ENCODE assay signal across 9 cellular contexts in the genomic region with DNA sequence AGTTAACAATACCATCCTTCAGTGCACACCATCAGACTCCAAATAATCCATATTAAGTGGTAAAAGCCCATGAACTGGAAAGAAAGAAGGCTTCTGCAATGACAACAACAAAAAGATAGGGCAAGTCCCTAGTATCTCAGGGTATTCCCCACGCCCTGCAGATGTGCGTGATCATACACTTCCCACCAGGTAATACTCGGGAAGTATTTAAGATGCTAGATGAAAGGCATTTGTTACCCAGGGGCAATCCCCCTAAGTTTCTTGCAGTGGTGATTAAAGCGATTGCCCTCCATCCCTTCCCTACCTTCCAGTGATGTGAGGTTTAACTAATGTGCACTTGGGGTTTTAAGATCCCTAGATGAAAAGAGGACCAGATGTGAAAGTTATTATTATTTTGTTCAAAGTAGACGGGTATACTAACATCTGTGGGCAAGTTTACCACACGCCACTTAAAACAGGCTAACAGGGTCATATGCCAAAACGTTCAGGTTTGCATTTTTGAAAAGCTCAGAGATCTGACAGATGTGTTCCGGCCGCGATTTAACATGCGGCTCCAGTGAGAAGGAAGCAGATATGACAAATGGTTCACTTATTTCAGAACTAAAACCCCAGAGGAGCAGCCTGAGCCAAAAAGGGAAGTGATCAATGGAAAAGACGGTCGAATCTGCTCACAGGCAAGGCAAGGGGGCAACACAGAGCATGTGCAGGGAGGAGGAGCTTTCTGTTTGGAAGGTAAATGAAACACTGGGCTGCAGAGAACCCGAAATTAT. TPM values are rescaled to one million over a fixed set of nuclear protein-coding genes. Genes with fewer than 3 reads are reported as not detected.
A peak's percentile ranks its signal among the peaks of the same experiment; 100 is the strongest.
DNase-seq lines count a peak whose midpoint lies in the region; ATAC-seq and TF ChIP-seq lines count a peak whose summit lies in the region.
"Had no signal": no experiment of that assay in that cellular context is flagged by ENCODE, and none has a peak within 500 bp of the region (broad histone marks: within the 10 kb centered on the region; RNA-seq: fewer than 3 reads in every experiment).

No MANE protein-coding gene starts in this region.

- peaks cover 44% of the 10 kb centered on the region for H3K36me3 Mint-ChIP-seq in activated CD4-positive, alpha-beta T cell treated with anti-CD3 and anti-CD28 coated beads for 36 hours (ENCODE audit: low read depth)
- H3K36me3 Mint-ChIP-seq in neural progenitor cell = peaks cover 42% of the 10 kb centered on the region

- CTCF ChIA-PET in activated CD4-positive, alpha-beta T cell treated with anti-CD3 and anti-CD28 coated beads for 36 hours (lab: Charles Lee) = interaction anchor here (0.6 to 2.6 kb wide), 7 partner anchors 10 to 131 kb away, joined by 3 to 8 read pairs (median 6); no protein-coding TSS in a partner anchor
- CTCF ChIA-PET in mammary epithelial cell (lab: Charles Lee; ENCODE audit: low non-redundant PET) = no interaction called here

- no peak overlapping the region for H3K4me3 ChIP-seq in lower lobe of right lung
- no peak overlapping the region for H3K4me3 ChIP-seq in mammary epithelial cell (replicated peaks in 1 of 3; ENCODE audit: insufficient read depth in 1 of 3, low read depth in 2 of 3, low read length in 3 of 3)
- H3K4me3 ChIP-seq in neural progenitor cell = no peak overlapping the region
- no peak overlapping the region for H3K4me3 ChIP-seq in colonic mucosa

- peaks cover 5% of the 10 kb centered on the region for H3K9me3 Mint-ChIP-seq in activated CD4-positive, alpha-beta T cell treated with anti-CD3 and anti-CD28 coated beads for 36 hours (ENCODE audit: low read depth)
- H3K9me3 Mint-ChIP-seq in neural progenitor cell = peaks cover 9% of the 10 kb centered on the region

- ATAC-seq in HG03175 (IDR thresholded peaks at IDR 0.05; ENCODE audit: unreplicated experiment) = peak; percentile 98
- peak; percentile 93 for ATAC-seq in activated CD4-positive, alpha-beta T cell treated with anti-CD3 and anti-CD28 coated beads for 36 hours
- ATAC-seq in lower lobe of right lung = peak; percentile 57 to 62

- in situ Hi-C loops in mammary epithelial cell (cut with MboI; ENCODE audit: low sequenced_read_pairs in 2 of 2) = no loop called here

- BruUV-seq in mammary epithelial cell (replicated peaks; lab: Mats Ljungman, UMichigan) = no TSS peak

- H3K27me3 Mint-ChIP-seq in activated CD4-positive, alpha-beta T cell treated with anti-CD3 and anti-CD28 coated beads for 36 hours = no peaks in the 10 kb centered on the region
- peaks cover 2% of the 10 kb centered on the region for H3K27me3 Mint-ChIP-seq in neural progenitor cell (ENCODE audit: insufficient read depth, low read depth)

- H3K27ac ChIP-seq in lower lobe of right lung (no peak overlapping the region), mammary epithelial cell (ENCODE audit: insufficient read depth, low read depth, low read length) (no peak overlapping the region), neural progenitor cell (no peak overlapping the region), colonic mucosa (no peak overlapping the region)
- H3K27ac ChIP-seq: 22Rv1 had no signal

- H3K36me3 ChIP-seq in lower lobe of right lung (no peaks in the 10 kb centered on the region), mammary epithelial cell (ENCODE audit: insufficient read depth, low read length) (no peaks in the 10 kb centered on the region), neural progenitor cell (no peaks in the 10 kb centered on the region), colonic mucosa (no peaks in the 10 kb centered on the region)

- H2AFZ ChIP-seq in mammary epithelial cell (ENCODE audit: low read depth, low read length) (no peak overlapping the region), neural progenitor cell (replicated peaks) (no peak overlapping the region)

- no peaks in the 10 kb centered on the region for H3K27me3 ChIP-seq in lower lobe of right lung (ENCODE audit: low read depth)
- no peaks in the 10 kb centered on the region for H3K27me3 ChIP-seq in mammary epithelial cell (ENCODE audit: insufficient read depth, low read length)
- H3K27me3 ChIP-seq in neural progenitor cell = no peaks in the 10 kb centered on the region
- no peaks in the 10 kb centered on the region for H3K27me3 ChIP-seq in colonic mucosa

- intact Hi-C loops in activated CD4-positive, alpha-beta T cell treated with anti-CD3 and anti-CD28 coated beads for 36 hours (cut with DNase I, micrococcal nuclease) = loop anchor here (1.0 to 5.0 kb wide), 10 partner anchors 10 to 233 kb away; no protein-coding TSS in a partner anchor
- intact Hi-C loops in lower lobe of right lung (cut with DNase I) = no loop called here
- intact Hi-C loops in mammary epithelial cell (cut with micrococcal nuclease) = no loop called here
- intact Hi-C loops in colonic mucosa (cut with DNase I) = no loop called here

- dilution Hi-C loops in mammary epithelial cell (cut with HindIII; ENCODE audit: low sequenced_read_pairs) = no loop called here

- H3F3A ChIP-seq in neural progenitor cell (ENCODE audit: low read depth) = no peaks in the 10 kb centered on the region

- H3K4me1 Mint-ChIP-seq in activated CD4-positive, alpha-beta T cell treated with anti-CD3 and anti-CD28 coated beads for 36 hours = peaks cover 32% of the 10 kb centered on the region
- peaks cover 5% of the 10 kb centered on the region for H3K4me1 Mint-ChIP-seq in neural progenitor cell

- H3K9ac ChIP-seq in mammary epithelial cell (ENCODE audit: insufficient read depth, low read length) = no peak overlapping the region
- no peak overlapping the region for H3K9ac ChIP-seq in neural progenitor cell
- no peak overlapping the region for H3K9ac ChIP-seq in colonic mucosa (ENCODE audit: low read depth in 2 of 2, low read length in 2 of 2)

- H3K4me3 Mint-ChIP-seq in activated CD4-positive, alpha-beta T cell treated with anti-CD3 and anti-CD28 coated beads for 36 hours = peak overlapping the region; percentile 28
- no peak overlapping the region for H3K4me3 Mint-ChIP-seq in neural progenitor cell

- H3K9me3 ChIP-seq in lower lobe of right lung (no peaks in the 10 kb centered on the region), mammary epithelial cell (replicated peaks; ENCODE audit: insufficient read depth, low read length) (no peaks in the 10 kb centered on the region), neural progenitor cell (ENCODE audit: low read depth) (no peaks in the 10 kb centered on the region), colonic mucosa (no peaks in the 10 kb centered on the region)

- no peaks in the 10 kb centered on the region for H4K20me1 ChIP-seq in mammary epithelial cell (ENCODE audit: insufficient read depth, low read length)
- H4K20me1 ChIP-seq in neural progenitor cell (ENCODE audit: low read depth) = peaks cover 5% of the 10 kb centered on the region

- peak; percentile 30 for DNase-seq in DMS 273 (lab: John Stamatoyannopoulos, UW; ENCODE audit: unreplicated experiment)
- DNase-seq in DMS 273 treated with DMSO at 0.1 percent for 48 hours (lab: John Stamatoyannopoulos, UW) = no peak
- DNase-seq in activated CD4-positive, alpha-beta T cell treated with anti-CD3 and anti-CD28 coated beads for 36 hours = peak; percentile 80
- DNase-seq in lower lobe of right lung = no peak
- no peak for DNase-seq in mammary epithelial cell
- no peak for DNase-seq in neural progenitor cell (ENCODE audit: low spot score)
- no peak for DNase-seq in colonic mucosa

- POLR2A ChIA-PET in activated CD4-positive, alpha-beta T cell treated with anti-CD3 and anti-CD28 coated beads for 36 hours (lab: Charles Lee) = interaction anchor here (0.9 to 2.7 kb wide), 12 partner anchors 13 to 329 kb away, joined by 3 to 12 read pairs (median 4); no protein-coding TSS in a partner anchor

- H3K27ac Mint-ChIP-seq in activated CD4-positive, alpha-beta T cell treated with anti-CD3 and anti-CD28 coated beads for 36 hours = peak overlapping the region; percentile 89
- no peak overlapping the region for H3K27ac Mint-ChIP-seq in neural progenitor cell

- TF ChIP-seq CTCF in lower lobe of right lung (IDR thresholded peaks at IDR 0.05) (no peak), mammary epithelial cell (conservative IDR thresholded peaks at IDR 0.05 in 1 of 2, IDR thresholded peaks at IDR 0.05 in 1 of 2; ENCODE audit: extremely low read depth in 1 of 2, insufficient read depth in 1 of 2, low read depth in 1 of 2, low read length in 2 of 2) (no peak), neural progenitor cell (IDR thresholded peaks at IDR 0.05) (no peak), colonic mucosa (IDR thresholded peaks at IDR 0.05) (no peak)

- H3K4me2 ChIP-seq in mammary epithelial cell (ENCODE audit: insufficient read depth, low read depth, low read length) (no peak overlapping the region), neural progenitor cell (no peak overlapping the region)

- 61% methylated on average over 13 of the region's 14 CpGs for WGBS in mammary epithelial cell (ENCODE audit: low coverage, missing lambda C conversion rate)

- no peaks in the 10 kb centered on the region for H3K79me2 ChIP-seq in mammary epithelial cell (ENCODE audit: insufficient read depth, low read length)
- no peaks in the 10 kb centered on the region for H3K79me2 ChIP-seq in neural progenitor cell (ENCODE audit: low read depth)

- H3K4me1 ChIP-seq in lower lobe of right lung = no peaks in the 10 kb centered on the region
- no peaks in the 10 kb centered on the region for H3K4me1 ChIP-seq in mammary epithelial cell (ENCODE audit: insufficient read depth, low read length)
- no peaks in the 10 kb centered on the region for H3K4me1 ChIP-seq in neural progenitor cell
- no peaks in the 10 kb centered on the region for H3K4me1 ChIP-seq in colonic mucosa

RNA-seq across cellular contexts. Expression of gene TIAM1, which starts 17.4 kb away (rescaled TPM):
- 10 to 100 TPM; 60.7 to 72.6 TPM for total RNA-seq in activated CD4-positive, alpha-beta T cell treated with anti-CD3 and anti-CD28 coated beads for 36 hours
- total RNA-seq in lower lobe of right lung (45.5 TPM), mammary epithelial cell (10 to 100 TPM; 14.7 to 27.7 TPM), neural progenitor cell (ENCODE audit: low replicate concordance) (27.2 and 30.2 TPM in 2 replicates), colonic mucosa (1 to 10 TPM; 5.7 to 5.8 TPM)
- 13.0 TPM for polyA plus RNA-seq in mammary epithelial cell
- polyA minus RNA-seq in mammary epithelial cell = 28.0 TPM

Comparison
In these comparisons a context has a peak if more than half of its experiments do, and no peak if none do; other contexts are left out.
1. DNase-seq: peak in DMS 273 (single experiment) and activated CD4-positive, alpha-beta T cell treated with anti-CD3 and anti-CD28 coated beads for 36 hours (single experiment); none in DMS 273 treated with DMSO at 0.1 percent for 48 hours (single experiment), lower lobe of right lung (single experiment), mammary epithelial cell (single experiment), neural progenitor cell (single experiment) and colonic mucosa (single experiment).
2. intact Hi-C loops: an anchor here in activated CD4-positive, alpha-beta T cell treated with anti-CD3 and anti-CD28 coated beads for 36 hours (1.0 to 5.0 kb wide); none called in lower lobe of right lung, mammary epithelial cell and colonic mucosa.
3. Peak in every context shown above with its lines, with median percentiles within 50 percentile points of each other: ATAC-seq.